27 cellular contexts compared by ENCODE assay signal in genomic region chr1:2435091-2435490, GRCh38.
"Had no signal": no experiment of that assay in that cellular context is flagged by ENCODE, and none has a peak within 500 bp of the region (broad histone marks: within the 10 kb centered on the region; RNA-seq: fewer than 3 reads in every experiment).

No MANE protein-coding gene starts in this region.

- H3K4me1 Mint-ChIP-seq: nephron had no signal

- DNase-seq: cortex of kidney; effector memory CD8-positive, alpha-beta T cell; erythroblast; esophagus squamous epithelium; foreskin melanocyte; glutamatergic neuron; heart right ventricle; hippocampal formation; left cardiac atrium; left lung; mesendoderm; midbrain; naive thymus-derived CD4-positive, alpha-beta T cell; occipital lobe; ovary; posterior cingulate gyrus; psoas muscle; right cardiac atrium; sigmoid colon; spleen; stimulated activated CD4-positive, alpha-beta T cell treated with anti-CD3 and anti-CD28 coated beads, Interleukin-4, amount 100 ng/mL, for 4 hours; stimulated activated naive B cell treated with anti-CD40 and anti-IgM and Interleukin-4, amounts not matched to agents 10 μg/mL and 1 μg/mL and 100 μg/mL, for 72 hours; transverse colon; upper lobe of right lung; uterus had no signal

- H3K4me3 ChIP-seq: esophagus squamous epithelium, heart right ventricle, left lung, ovary, psoas muscle, sigmoid colon, spleen, transverse colon, upper lobe of right lung, uterus had no signal

- H3K27me3 Mint-ChIP-seq: effector memory CD8-positive, alpha-beta T cell; naive thymus-derived CD4-positive, alpha-beta T cell; stimulated activated naive CD8-positive, alpha-beta T cell treated with anti-CD3 and anti-CD28 coated beads, Interleukin-15, Interleukin-2, amounts not matched to agents 100 ng/mL and 50 ng/mL, for 24 hours had no signal

- H3K9me3 ChIP-seq: psoas muscle, upper lobe of right lung, uterus had no signal

- H3K36me3 ChIP-seq: heart right ventricle, left lung, ovary, sigmoid colon, spleen, transverse colon, upper lobe of right lung, uterus had no signal

- H3K27ac Mint-ChIP-seq: effector memory CD8-positive, alpha-beta T cell; naive thymus-derived CD4-positive, alpha-beta T cell; nephron; stimulated activated naive B cell treated with anti-CD40 and anti-IgM and Interleukin-4, amounts not matched to agents 10 μg/mL and 1 μg/mL and 100 μg/mL, for 72 hours; stimulated activated naive CD8-positive, alpha-beta T cell treated with anti-CD3 and anti-CD28 coated beads, Interleukin-15, Interleukin-2, amounts not matched to agents 100 ng/mL and 50 ng/mL, for 24 hours had no signal

- ATAC-seq: effector memory CD8-positive, alpha-beta T cell; heart right ventricle; left cardiac atrium; left lung; naive thymus-derived CD4-positive, alpha-beta T cell; psoas muscle; right cardiac atrium; stimulated activated naive B cell treated with anti-CD40 and anti-IgM and Interleukin-4, amounts not matched to agents 10 μg/mL and 1 μg/mL and 100 μg/mL, for 72 hours; upper lobe of right lung had no signal

- H3K4me3 Mint-ChIP-seq: effector memory CD8-positive, alpha-beta T cell; naive thymus-derived CD4-positive, alpha-beta T cell; nephron; stimulated activated naive B cell treated with anti-CD40 and anti-IgM and Interleukin-4, amounts not matched to agents 10 μg/mL and 1 μg/mL and 100 μg/mL, for 72 hours; stimulated activated naive CD8-positive, alpha-beta T cell treated with anti-CD3 and anti-CD28 coated beads, Interleukin-15, Interleukin-2, amounts not matched to agents 100 ng/mL and 50 ng/mL, for 24 hours had no signal

- H3K27ac ChIP-seq: esophagus squamous epithelium, heart right ventricle, left lung, ovary, psoas muscle, sigmoid colon, spleen, transverse colon, upper lobe of right lung, uterus had no signal

- H3K27me3 ChIP-seq: ovary, uterus had no signal

- H3K9me3 Mint-ChIP-seq: effector memory CD8-positive, alpha-beta T cell; nephron; stimulated activated naive CD8-positive, alpha-beta T cell treated with anti-CD3 and anti-CD28 coated beads, Interleukin-15, Interleukin-2, amounts not matched to agents 100 ng/mL and 50 ng/mL, for 24 hours had no signal

- H3K4me1 ChIP-seq: heart right ventricle, left lung, psoas muscle, sigmoid colon, spleen, transverse colon, upper lobe of right lung, uterus had no signal
